8 cellular contexts compared by ENCODE assay signal in the genomic region with DNA sequence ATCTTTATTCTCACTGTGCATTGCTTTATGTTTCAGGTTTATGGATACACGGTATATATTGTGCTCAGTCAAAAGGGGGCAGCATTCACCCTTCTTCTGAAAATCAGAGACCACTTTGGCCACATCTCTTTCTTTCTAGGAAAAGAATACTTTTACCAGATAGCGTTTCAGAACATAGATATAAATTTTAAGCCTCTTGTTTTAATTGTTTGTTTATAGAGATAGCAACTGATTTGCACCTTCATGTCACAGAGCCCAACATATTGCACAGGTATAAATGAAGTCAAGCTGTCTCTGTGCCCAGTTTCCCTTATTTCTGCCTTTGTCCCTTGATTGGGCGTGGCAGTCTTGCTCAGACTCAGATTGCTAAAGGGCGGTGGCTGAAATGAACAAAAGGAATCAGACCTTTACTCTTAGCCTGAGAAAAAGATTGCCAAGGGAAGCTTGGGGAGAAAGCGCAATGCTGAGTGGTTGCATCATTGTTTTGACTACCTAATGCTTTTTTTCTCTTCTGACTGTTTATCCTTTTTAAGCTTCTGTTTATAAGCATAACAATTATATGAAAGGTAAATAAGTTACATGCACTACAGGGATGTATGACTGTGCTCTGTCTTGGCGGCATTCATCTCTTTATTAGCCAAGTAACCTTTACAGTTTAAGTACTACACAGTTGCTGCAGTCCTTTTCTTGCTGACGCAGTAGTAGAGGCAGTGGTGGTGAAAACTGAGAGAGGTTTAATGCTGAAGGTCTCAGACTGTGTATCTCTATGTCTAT.
A peak's percentile ranks its signal among the peaks of the same experiment; 100 is the strongest.
DNase-seq lines count a peak whose midpoint lies in the region; ATAC-seq, FAIRE-seq and TF ChIP-seq lines count a peak whose summit lies in the region.

No MANE protein-coding gene starts in this region.

- H2AFZ ChIP-seq in SU-DHL-6 (ENCODE audit: low read depth, low read length, severe bottlenecking): no peak overlapping the region

- no peaks in the 10 kb centered on the region for H4K20me1 ChIP-seq in SU-DHL-6 (ENCODE audit: low read depth, low read length)

- no peaks in the 10 kb centered on the region for H3K36me3 ChIP-seq in SU-DHL-6 (ENCODE audit: low read length)

- H3K4me3 Mint-ChIP-seq in neural crest cell: peak overlapping the region; percentile 22

- H3K4me3 ChIP-seq in SU-DHL-6 (ENCODE audit: insufficient read depth, low read length, poor library complexity, severe bottlenecking) (no peak overlapping the region), fibroblast of pulmonary artery (replicated peaks; ENCODE audit: low read depth, low read length) (no peak overlapping the region)

- FAIRE-seq in D721Med (lab: Jason Lieb, UNC): peak; percentile 78

- H3K79me2 ChIP-seq in SU-DHL-6 (ENCODE audit: insufficient read depth, low read length): no peaks in the 10 kb centered on the region

- peak overlapping the region; percentile 14 for H3K27ac Mint-ChIP-seq in neural crest cell (ENCODE audit: unreplicated experiment)

- TF ChIP-seq CTCF in D721Med (IDR thresholded peaks at IDR 0.05; ENCODE audit: insufficient read depth, missing control alignments): peak; percentile 75
- TF ChIP-seq CTCF in SU-DHL-6 (IDR thresholded peaks at IDR 0.05; ENCODE audit: insufficient read depth, low read length, poor library complexity, severe bottlenecking): peak; percentile 59
- peak; percentile 74 for TF ChIP-seq CTCF in fibroblast of pulmonary artery (IDR thresholded peaks at IDR 0.05; ENCODE audit: low read length, missing control alignments)
- peak; percentile 82 for TF ChIP-seq CTCF in neural crest cell (conservative IDR thresholded peaks at IDR 0.05)

- no peaks in the 10 kb centered on the region for H3F3A ChIP-seq in SU-DHL-6 (ENCODE audit: insufficient read depth)

- H3K4me1 Mint-ChIP-seq in neural crest cell: peaks cover 28% of the 10 kb centered on the region

- no peaks in the 10 kb centered on the region for H3K36me3 Mint-ChIP-seq in neural crest cell (ENCODE audit: low read depth)

- no peak overlapping the region for H3K4me2 ChIP-seq in SU-DHL-6 (ENCODE audit: low read depth, low read length, poor library complexity, severe bottlenecking)

- H3K9ac ChIP-seq in SU-DHL-6 (ENCODE audit: low read length): no peak overlapping the region

- no peaks in the 10 kb centered on the region for H3K9me3 ChIP-seq in SU-DHL-6 (ENCODE audit: insufficient read depth, low read length)

- H3K9me3 Mint-ChIP-seq in neural crest cell: no peaks in the 10 kb centered on the region

- no peaks in the 10 kb centered on the region for H3K27me3 ChIP-seq in SU-DHL-6 (ENCODE audit: low read length)

- peak; percentile 55 for ATAC-seq in GM21786 (IDR thresholded peaks at IDR 0.05; ENCODE audit: unreplicated experiment)
- no peak for ATAC-seq in GM18520 (IDR thresholded peaks at IDR 0.05; ENCODE audit: unreplicated experiment)
- no peak for ATAC-seq in GM21390 (IDR thresholded peaks at IDR 0.05; ENCODE audit: unreplicated experiment)

- DNase-seq in D721Med (ENCODE audit: insufficient read length, low spot score) (no peak), NCI-H1436 treated with DMSO at 0.1 percent for 48 hours (lab: John Stamatoyannopoulos, UW) (peak; percentile 63), fibroblast of pulmonary artery (ENCODE audit: low read depth) (peak; percentile 83), neural crest cell (ENCODE audit: low read depth, low spot score) (peak; percentile 55)

- H3K27me3 Mint-ChIP-seq in neural crest cell (ENCODE audit: low read depth): no peaks in the 10 kb centered on the region

- H3K9me2 ChIP-seq in SU-DHL-6 (replicated peaks; ENCODE audit: insufficient read depth, low read length): no peaks in the 10 kb centered on the region

- no peak overlapping the region for H3K27ac ChIP-seq in SU-DHL-6 (ENCODE audit: low read depth, low read length)
